In the genomic region with DNA sequence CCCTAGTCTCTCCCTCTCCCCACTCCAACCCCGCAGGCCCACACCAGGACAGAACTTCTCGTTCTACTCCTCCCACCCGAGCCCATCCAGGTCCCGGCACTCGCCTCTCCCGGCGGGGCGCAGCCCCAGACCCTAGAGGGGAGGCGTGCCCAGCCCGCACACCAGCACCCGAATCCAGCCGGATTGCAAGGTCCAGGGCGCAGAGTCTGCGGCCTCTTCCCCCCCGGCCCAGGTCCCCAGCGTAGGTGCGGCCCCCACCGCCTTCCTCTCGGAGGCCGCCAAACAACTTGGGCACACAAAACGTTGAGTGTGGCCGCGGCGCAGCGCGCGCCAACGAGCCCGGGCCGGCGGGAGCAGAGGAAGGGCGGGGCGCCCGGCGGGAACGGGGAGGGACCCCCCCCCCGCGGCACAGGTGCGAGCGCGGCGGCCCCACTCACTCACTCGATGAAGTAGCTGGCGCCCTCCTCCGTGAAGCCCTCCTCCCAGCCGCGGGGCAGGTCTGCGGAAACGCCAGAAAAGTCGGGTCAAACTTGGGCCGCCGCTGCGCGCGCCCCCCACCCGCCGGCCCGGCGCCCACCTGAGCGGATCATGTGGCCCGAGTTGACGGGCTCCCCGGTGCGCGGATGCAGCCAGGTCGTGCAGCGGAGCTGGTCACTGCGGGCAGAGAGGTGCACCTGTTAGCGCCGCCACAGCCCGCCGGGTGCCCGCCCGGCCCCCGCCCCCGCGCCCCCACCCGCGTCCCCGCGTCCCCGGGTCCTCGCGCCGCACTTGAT, we compare ENCODE assay signal across 8 cellular contexts. TPM values are rescaled to one million over a fixed set of nuclear protein-coding genes. Genes with fewer than 3 reads are reported as not detected.
A peak's percentile ranks its signal among the peaks of the same experiment; 100 is the strongest.
DNase-seq lines count a peak whose midpoint lies in the region; ATAC-seq and TF ChIP-seq lines count a peak whose summit lies in the region.

No MANE protein-coding gene starts in this region.

- DNase-seq in HK-2 (ENCODE audit: unreplicated experiment) = peak; percentile 18
- peak; percentile 8 for DNase-seq in activated T-cell treated with anti-CD3 and anti-CD28 coated beads, Interleukin-2, amount 50 U/mL, for 4 hours
- DNase-seq in trophoblast cell = peak in 1 of 2 donors; percentile 9
- no peak for DNase-seq in SIG-M5 (lab: John Stamatoyannopoulos, UW)
- DNase-seq in GDM1 (lab: John Stamatoyannopoulos, UW) = no peak

- H3K23ac ChIP-seq in trophoblast cell (ENCODE audit: low read length) = no peak overlapping the region

- peaks cover 18% of the 10 kb centered on the region for H3K27me3 Mint-ChIP-seq in activated T-cell treated with anti-CD3 and anti-CD28 coated beads, Interleukin-2, amount 50 U/mL, for 4 hours (ENCODE audit: low read depth)

- peak overlapping the region; percentile 42 for H2BK12ac ChIP-seq in trophoblast cell (ENCODE audit: low read length)

- peak overlapping the region; percentile 69 for H3K4me3 ChIP-seq in BLaER1
- peak overlapping the region; percentile 51 to 85 for H3K4me3 ChIP-seq in gastroesophageal sphincter
- peak overlapping the region; percentile 81 for H3K4me3 ChIP-seq in trophoblast cell (ENCODE audit: low read depth, low read length)

- no peak overlapping the region for H3K4ac ChIP-seq in trophoblast cell (ENCODE audit: low read depth, low read length)

- no peaks in the 10 kb centered on the region for H3K36me3 ChIP-seq in BLaER1
- no peaks in the 10 kb centered on the region for H3K36me3 ChIP-seq in gastroesophageal sphincter
- H3K36me3 ChIP-seq in trophoblast cell (ENCODE audit: control insufficient read depth in 1 of 2, insufficient read depth in 2 of 2, low read length in 2 of 2) = no peaks in the 10 kb centered on the region

- no peak for TF ChIP-seq EP300 in gastroesophageal sphincter (IDR thresholded peaks at IDR 0.05)

- TF ChIP-seq CTCF in gastroesophageal sphincter (IDR thresholded peaks at IDR 0.05) = no peak

- H3K4me1 ChIP-seq in BLaER1 = peaks cover 6% of the 10 kb centered on the region
- H3K4me1 ChIP-seq in gastroesophageal sphincter = peaks cover 0 to 28% (median 0%) of the 10 kb centered on the region in 3 donors
- H3K4me1 ChIP-seq in trophoblast cell (ENCODE audit: control insufficient read depth in 1 of 2, insufficient read depth in 2 of 2, low read length in 2 of 2) = peaks cover 10 to 14% of the 10 kb centered on the region in 2 experiments

- H3K9ac ChIP-seq in BLaER1 (no peak overlapping the region), trophoblast cell (ENCODE audit: low read length) (peak overlapping the region; percentile 14)

- no peaks in the 10 kb centered on the region for H3K36me3 Mint-ChIP-seq in activated T-cell treated with anti-CD3 and anti-CD28 coated beads, Interleukin-2, amount 50 U/mL, for 4 hours (ENCODE audit: insufficient read depth)

- no peak for TF ChIP-seq POLR2A in gastroesophageal sphincter (IDR thresholded peaks at IDR 0.05)

- H4K8ac ChIP-seq in trophoblast cell (ENCODE audit: low read depth, low read length) = peak overlapping the region; percentile 62

- no peaks in the 10 kb centered on the region for H3K9me3 Mint-ChIP-seq in activated T-cell treated with anti-CD3 and anti-CD28 coated beads, Interleukin-2, amount 50 U/mL, for 4 hours

- H3K27me3 ChIP-seq in BLaER1 (peaks cover 71% of the 10 kb centered on the region), gastroesophageal sphincter (peaks cover 12% of the 10 kb centered on the region), trophoblast cell (ENCODE audit: insufficient read depth, low read length) (no peaks in the 10 kb centered on the region)

- peak overlapping the region; percentile 35 for H3K4me3 Mint-ChIP-seq in activated T-cell treated with anti-CD3 and anti-CD28 coated beads, Interleukin-2, amount 50 U/mL, for 4 hours

- WGBS in gastroesophageal sphincter (ENCODE audit: low coverage in 1 of 2), 2 donors = no CpG with 5 or more reads among the region's 85 CpGs
- no CpG with 5 or more reads among the region's 85 CpGs for WGBS in trophoblast cell (ENCODE audit: extremely low coverage, insufficient coverage, insufficient read length)

- peak overlapping the region; percentile 28 for H2AFZ ChIP-seq in trophoblast cell (ENCODE audit: insufficient read depth, low read length, poor library complexity)

- peaks cover 5% of the 10 kb centered on the region for H3K79me1 ChIP-seq in trophoblast cell (ENCODE audit: low read length)

- H4K20me1 ChIP-seq in BLaER1 = peaks cover 22% of the 10 kb centered on the region; the same call in 1 of the 2 replicates

- H3K79me2 ChIP-seq in trophoblast cell (ENCODE audit: control insufficient read depth, insufficient read depth, low read length, poor library complexity) = no peaks in the 10 kb centered on the region

- peak overlapping the region; percentile 8 for H2BK120ac ChIP-seq in trophoblast cell (ENCODE audit: insufficient read depth, low read length, poor library complexity)

- H3K27ac ChIP-seq in BLaER1 (no peak overlapping the region), gastroesophageal sphincter (peak overlapping the region in 3 of 4 donors; percentile 62 to 73 (median 65)), trophoblast cell (ENCODE audit: low read depth, low read length) (peak overlapping the region; percentile 22)

- H3K4me2 ChIP-seq in BLaER1 = peak overlapping the region; percentile 96
- H3K4me2 ChIP-seq in trophoblast cell (ENCODE audit: low read length) = peak overlapping the region; percentile 95

- peaks cover 8% of the 10 kb centered on the region for H3K4me1 Mint-ChIP-seq in activated T-cell treated with anti-CD3 and anti-CD28 coated beads, Interleukin-2, amount 50 U/mL, for 4 hours (ENCODE audit: low read depth)

- H3K18ac ChIP-seq in trophoblast cell (ENCODE audit: low read length) = peak overlapping the region; percentile 78

- peak overlapping the region; percentile 16 for H4K12ac ChIP-seq in trophoblast cell (ENCODE audit: low read depth, low read length)

- ATAC-seq in activated T-cell treated with anti-CD3 and anti-CD28 coated beads, Interleukin-2, amount 50 U/mL, for 4 hours = peak; percentile 58 to 65
- ATAC-seq in gastroesophageal sphincter = peak; percentile 39
- ATAC-seq in GM21825 (IDR thresholded peaks at IDR 0.05; ENCODE audit: unreplicated experiment) = no peak

- peak overlapping the region; percentile 77 for H4K91ac ChIP-seq in trophoblast cell (ENCODE audit: low read depth, low read length)

- H3K9me3 ChIP-seq in BLaER1 = peaks cover 6% of the 10 kb centered on the region; the same call in 1 of the 2 replicates
- H3K9me3 ChIP-seq in gastroesophageal sphincter = no peaks in the 10 kb centered on the region
- no peaks in the 10 kb centered on the region for H3K9me3 ChIP-seq in trophoblast cell (ENCODE audit: insufficient read depth, low read depth, low read length)

- no peak overlapping the region for H2BK5ac ChIP-seq in trophoblast cell (ENCODE audit: low read depth, low read length, poor library complexity)

- no peak overlapping the region for H2AK5ac ChIP-seq in trophoblast cell (ENCODE audit: low read length)

- H3K14ac ChIP-seq in trophoblast cell (ENCODE audit: low read length) = peak overlapping the region; percentile 29

RNA-seq across cellular contexts. Expression of a gene that starts 0.5 kb away (rescaled TPM):
- 1 to 10 TPM; 2.7 to 3.4 (median 2.7) TPM for total RNA-seq in activated T-cell treated with anti-CD3 and anti-CD28 coated beads, Interleukin-2, amount 50 U/mL, for 4 hours
- total RNA-seq in gastroesophageal sphincter = 10 to 100 TPM in 3 of 4 donors, 1 to 10 TPM in 1; 8.6 to 13.2 (median 12.2) TPM
- 33.1 and 34.0 TPM in 2 replicates for polyA plus RNA-seq in trophoblast cell (2013)

Comparison
In these comparisons a context has a peak if more than half of its experiments do, and no peak if none do; other contexts are left out.
1. DNase-seq: peak in HK-2 (single experiment) and activated T-cell treated with anti-CD3 and anti-CD28 coated beads, Interleukin-2, amount 50 U/mL, for 4 hours (single experiment); none in SIG-M5 (single experiment) and GDM1 (single experiment).
2. Peak in every context shown above with its lines, with median percentiles within 50 percentile points of each other: H3K4me3 ChIP-seq.